31 cellular contexts compared by ENCODE assay signal in genomic region chr3:138383715-138384114, GRCh38. TPM values are rescaled to one million over a fixed set of nuclear protein-coding genes. Genes with fewer than 3 reads are reported as not detected.
DNase-seq lines count a peak whose midpoint lies in the region; ATAC-seq and TF ChIP-seq lines count a peak whose summit lies in the region.
"Had no signal": no experiment of that assay in that cellular context is flagged by ENCODE, and none has a peak within 500 bp of the region (broad histone marks: within the 10 kb centered on the region; RNA-seq: fewer than 3 reads in every experiment).

No MANE protein-coding gene starts in this region.

- H3K9me3 ChIP-seq in adrenal gland (replicated peaks in 1 of 3) (no peaks in the 10 kb centered on the region), subcutaneous abdominal adipose tissue (ENCODE audit: control insufficient read depth in 5 of 5, low read length in 5 of 5) (no peaks in the 10 kb centered on the region)
- H3K9me3 ChIP-seq: BLaER1, mucosa of descending colon, thoracic aorta had no signal

- no peaks in the 10 kb centered on the region for H3F3A ChIP-seq in GM23338 (replicated peaks; ENCODE audit: low read depth)

- H3K36me3 ChIP-seq in GM23338 (ENCODE audit: insufficient read depth) (no peaks in the 10 kb centered on the region), adrenal gland (replicated peaks in 1 of 2) (no peaks in the 10 kb centered on the region), subcutaneous abdominal adipose tissue (ENCODE audit: control insufficient read depth in 5 of 5, insufficient read depth in 5 of 5, low read length in 5 of 5) (peaks cover 0 to 12% (median under 1%) of the 10 kb centered on the region in 5 donors)
- H3K36me3 ChIP-seq: BLaER1, thoracic aorta had no signal

- WGBS in adrenal gland, 4 donors = 87 to 94% (median 90%) methylated on average over 3 of the region's 3 CpGs

- H3K27me3 ChIP-seq in GM23338 (ENCODE audit: insufficient read depth) (no peaks in the 10 kb centered on the region), adrenal gland (no peaks in the 10 kb centered on the region), dorsolateral prefrontal cortex (no peaks in the 10 kb centered on the region), subcutaneous abdominal adipose tissue (ENCODE audit: control insufficient read depth in 5 of 5, insufficient read depth in 4 of 5, low read length in 5 of 5) (no peaks in the 10 kb centered on the region)
- H3K27me3 ChIP-seq: BLaER1 had no signal

- no peaks in the 10 kb centered on the region for H3K27me3 Mint-ChIP-seq in GM23338 (ENCODE audit: insufficient read depth, low read depth, poor library complexity)

- H2AFZ ChIP-seq in GM23338 = no peak overlapping the region

- no peak for TF ChIP-seq POLR2A in adrenal gland (IDR thresholded peaks at IDR 0.05)

- H3K9ac ChIP-seq in subcutaneous abdominal adipose tissue (ENCODE audit: low read length in 5 of 5) = peak overlapping the region in 1 of 5 donors; percentile 49
- H3K9ac ChIP-seq: BLaER1 had no signal

- no peaks in the 10 kb centered on the region for H3K79me2 ChIP-seq in GM23338 (replicated peaks; ENCODE audit: insufficient read depth)

- peak overlapping the region; percentile 64; the same call in 1 of the 2 replicates for H3K27ac Mint-ChIP-seq in GM23338
- H3K27ac Mint-ChIP-seq: activated T-cell treated with anti-CD3 and anti-CD28 coated beads, Interleukin-2, amount 50 U/mL, for 72 hours; natural killer cell treated with Interleukin-12 subunit alpha and Interleukin-12 subunit beta and Interleukin-15 and Interleukin-18, amount 100 ng/mL, for 72 hours; stimulated activated naive B cell treated with anti-CD40 and anti-IgM and Interleukin-4, amounts not matched to agents 10 μg/mL and 1 μg/mL and 100 μg/mL, for 72 hours had no signal

- no peak for ATAC-seq in GM23338
- ATAC-seq in HG02852 (IDR thresholded peaks at IDR 0.05; ENCODE audit: unreplicated experiment) = no peak
- ATAC-seq in GM19023 (IDR thresholded peaks at IDR 0.05; ENCODE audit: unreplicated experiment) = no peak
- ATAC-seq: activated T-cell treated with anti-CD3 and anti-CD28 coated beads, Interleukin-2, amount 50 U/mL, for 72 hours; mucosa of descending colon; natural killer cell treated with Interleukin-12 subunit alpha and Interleukin-12 subunit beta and Interleukin-15 and Interleukin-18, amount 100 ng/mL, for 72 hours; PC-3; stimulated activated naive B cell treated with anti-CD40 and anti-IgM and Interleukin-4, amounts not matched to agents 10 μg/mL and 1 μg/mL and 100 μg/mL, for 72 hours had no signal

- H4K20me1 ChIP-seq in GM23338 (replicated peaks; ENCODE audit: insufficient read depth) = no peaks in the 10 kb centered on the region
- H4K20me1 ChIP-seq: BLaER1 had no signal

- TF ChIP-seq CTCF in GM23338 (conservative IDR thresholded peaks at IDR 0.05; ENCODE audit: low read depth in 2 of 2) = no peak
- TF ChIP-seq CTCF in adrenal gland (IDR thresholded peaks at IDR 0.05) = no peak
- TF ChIP-seq CTCF in dorsolateral prefrontal cortex (IDR thresholded peaks at IDR 0.05 in 54 of 56, conservative IDR thresholded peaks at IDR 0.05 in 2 of 56; ENCODE audit: low read depth in 1 of 56, partially characterized antibody in 56 of 56) = no peak

- peaks cover 3% of the 10 kb centered on the region; the same call in 2 of the 3 replicates for H3K9me3 Mint-ChIP-seq in GM23338
- H3K9me3 Mint-ChIP-seq: activated T-cell treated with anti-CD3 and anti-CD28 coated beads, Interleukin-2, amount 50 U/mL, for 72 hours; natural killer cell treated with Interleukin-12 subunit alpha and Interleukin-12 subunit beta and Interleukin-15 and Interleukin-18, amount 100 ng/mL, for 72 hours; stimulated activated naive B cell treated with anti-CD40 and anti-IgM and Interleukin-4, amounts not matched to agents 10 μg/mL and 1 μg/mL and 100 μg/mL, for 72 hours had no signal

- H3K4me2 ChIP-seq in GM23338 = no peak overlapping the region
- H3K4me2 ChIP-seq: BLaER1 had no signal

- H3K27ac ChIP-seq in GM23338 (ENCODE audit: low read depth) = no peak overlapping the region
- H3K27ac ChIP-seq in adrenal gland = peak overlapping the region in 3 of 5 donors; percentile 55 to 92 (median 68)
- peak overlapping the region in 50 of 59 donors; percentile 11 to 99 (median 93) for H3K27ac ChIP-seq in dorsolateral prefrontal cortex
- peak overlapping the region; percentile 91 for H3K27ac ChIP-seq in subcutaneous abdominal adipose tissue (ENCODE audit: low read depth, low read length)
- H3K27ac ChIP-seq: BLaER1, thoracic aorta had no signal

- H3K4me1 ChIP-seq in GM23338 (ENCODE audit: insufficient read depth) = no peaks in the 10 kb centered on the region
- peaks cover 29 to 33% of the 10 kb centered on the region in 2 donors for H3K4me1 ChIP-seq in adrenal gland (replicated peaks in 1 of 2)
- peaks cover 10 to 57% (median 46%) of the 10 kb centered on the region in 5 donors for H3K4me1 ChIP-seq in subcutaneous abdominal adipose tissue (ENCODE audit: control insufficient read depth in 5 of 5, insufficient read depth in 5 of 5, low read length in 5 of 5)
- H3K4me1 ChIP-seq: BLaER1 had no signal

- DNase-seq in GM23338 (ENCODE audit: low spot score) = no peak
- DNase-seq in adrenal gland = no peak
- no peak for DNase-seq in dorsolateral prefrontal cortex
- DNase-seq in activated gamma-delta T cell (lab: John Stamatoyannopoulos, UW) = no peak
- DNase-seq: activated CD4-positive, alpha-beta T cell treated with anti-CD3 and anti-CD28 coated beads, Interleukin-2, amount 50 U/mL, for 48 hours; activated CD4-positive, CD25-positive, alpha-beta regulatory T cell treated with anti-CD3 and anti-CD28 coated beads, Interleukin-2, amount 50 U/mL, for 72 hours; activated naive CD4-positive, alpha-beta T cell treated with Interleukin-2 at 50 U/mL for 16 hours; activated T-cell treated with anti-CD3 and anti-CD28 coated beads, Interleukin-2, amount 50 U/mL, for 72 hours; amygdala; cortex of kidney; EL; KG1; MM.1S; mucosa of descending colon; NCI-H1930; NCI-H524; NK-92 treated with Interleukin-12 subunit alpha and Interleukin-12 subunit beta, amount 100 ng/mL, for 24 hours; PC-3; stimulated activated naive B cell treated with anti-CD40 and anti-IgM and Interleukin-4, amounts not matched to agents 10 μg/mL and 1 μg/mL and 100 μg/mL, for 72 hours had no signal

- H3K4me3 Mint-ChIP-seq in GM23338 = no peak overlapping the region
- H3K4me3 Mint-ChIP-seq: activated T-cell treated with anti-CD3 and anti-CD28 coated beads, Interleukin-2, amount 50 U/mL, for 72 hours; natural killer cell treated with Interleukin-12 subunit alpha and Interleukin-12 subunit beta and Interleukin-15 and Interleukin-18, amount 100 ng/mL, for 72 hours; stimulated activated naive B cell treated with anti-CD40 and anti-IgM and Interleukin-4, amounts not matched to agents 10 μg/mL and 1 μg/mL and 100 μg/mL, for 72 hours had no signal

- H3K4me1 Mint-ChIP-seq in GM23338 = peaks cover 6% of the 10 kb centered on the region

- H3K4me3 ChIP-seq in GM23338 (no peak overlapping the region), adrenal gland (no peak overlapping the region), dorsolateral prefrontal cortex (no peak overlapping the region), subcutaneous abdominal adipose tissue (ENCODE audit: low read depth in 1 of 5, low read length in 5 of 5) (no peak overlapping the region)
- H3K4me3 ChIP-seq: BLaER1, lung, mucosa of descending colon, skin epidermis, thoracic aorta had no signal

- peaks cover 8% of the 10 kb centered on the region; the same call in 2 of the 3 replicates for H3K36me3 Mint-ChIP-seq in GM23338 (ENCODE audit: low read depth)
- H3K36me3 Mint-ChIP-seq: natural killer cell treated with Interleukin-12 subunit alpha and Interleukin-12 subunit beta and Interleukin-15 and Interleukin-18, amount 100 ng/mL, for 72 hours had no signal

- intact Hi-C loops in adrenal gland (cut with DNase I) (no loop called here), dorsolateral prefrontal cortex (cut with DNase I) (loop anchor here in 1 of 2 donors (2.0 to 5.0 kb wide), 2 partner anchors 35 to 51 kb away; partner anchors contain the start of gene MRAS)

- H3K9me2 ChIP-seq in GM23338 (ENCODE audit: insufficient read depth) = no peaks in the 10 kb centered on the region

TF ChIP-seq in GM23338, 12 proteins besides CTCF, POLR2A, EP300 and RAD21 (continues in another document):
- TF ChIP-seq ZNF114 (CRISPR knock-in tag; IDR thresholded peaks at IDR 0.05) (no peak), EZH2 (IDR thresholded peaks at IDR 0.05; ENCODE audit: low read depth, unreplicated experiment) (no peak), STAT1 (IDR thresholded peaks at IDR 0.05; ENCODE audit: unreplicated experiment) (no peak)

RNA-seq across cellular contexts. Expression of gene MRAS, which starts 35.3 kb away (rescaled TPM):
- 7.5 and 9.1 TPM in 2 replicates for total RNA-seq in GM23338 (2014; rRNA removed; shearing (Covaris generic))
- polyA plus RNA-seq in GM23338 (2016; fragmentation: Nextera tagmentation; extraction: Ambion mirVana) (10.0 and 10.2 TPM in 2 replicates), adrenal gland (100 to 1,000 TPM in 1 of 3 donors, 10 to 100 TPM in 2; 47.9 to 273 (median 60.0) TPM)
- total RNA-seq in adrenal gland (100 to 1,000 TPM in 5 of 8 donors, 10 to 100 TPM in 3; 52.5 to 337 (median 109) TPM), dorsolateral prefrontal cortex (100 to 1,000 TPM in 118 of 120 experiments, 10 to 100 TPM in 2; 92.4 to 559 (median 198) TPM)
- total RNA-seq: T-helper 2 cell treated with Interferon-gamma antibody and Interleukin-4, amounts not matched to agents 100 ng/mL and 5 ng/mL, for 36 hours had no signal

RNA-seq across cellular contexts. Expression of gene ESYT3, which starts 50.7 kb away (rescaled TPM):
- total RNA-seq in GM23338 (2014; rRNA removed; shearing (Covaris generic)) = 7.4 and 8.2 TPM in 2 replicates
- polyA plus RNA-seq in GM23338 (2016; fragmentation: Nextera tagmentation; extraction: Ambion mirVana) (3.5 TPM in 2 replicates), adrenal gland (1 to 10 TPM in 1 of 3 donors, under 1 TPM in 2; 0.16 to 1.2 (median 0.30) TPM)
- total RNA-seq in adrenal gland (under 1 TPM in 7 of 8 donors, not detected in 1; 0.14 to 0.30 (median 0.17) TPM), dorsolateral prefrontal cortex (10 to 100 TPM in 119 of 120 experiments, 1 to 10 TPM in 1; 9.6 to 48.4 (median 21.3) TPM)
- total RNA-seq: natural killer cell treated with Interleukin-12 subunit alpha and Interleukin-12 subunit beta and Interleukin-15 and Interleukin-18, amount 100 ng/mL, for 72 hours had no signal

RNA-seq across cellular contexts. Expression of gene NME9, which starts 54.1 kb away (rescaled TPM):
- total RNA-seq in GM23338 (2014; rRNA removed; shearing (Covaris generic)) = 0.14 TPM in 1 of 2 replicates, not detected in the other
- polyA plus RNA-seq in GM23338 (2016; fragmentation: Nextera tagmentation; extraction: Ambion mirVana) = 1.4 and 2.0 TPM in 2 replicates
- total RNA-seq in adrenal gland = 1 to 10 TPM in 2 of 8 donors, under 1 TPM in 1, not detected in 5; 0.46 to 1.9 (median 1.1) TPM
- 1 to 10 TPM in 1 of 3 donors, under 1 TPM in 2; 0.46 to 2.6 (median 0.77) TPM for polyA plus RNA-seq in adrenal gland
- 10 to 100 TPM in 117 of 120 experiments, 1 to 10 TPM in 3; 7.8 to 32.2 (median 17.3) TPM for total RNA-seq in dorsolateral prefrontal cortex
- total RNA-seq: H4; kidney epithelial cell; natural killer cell treated with Interleukin-12 subunit alpha and Interleukin-12 subunit beta and Interleukin-15 and Interleukin-18, amount 100 ng/mL, for 72 hours; osteocyte; T-helper 2 cell treated with Interferon-gamma antibody and Interleukin-4, amounts not matched to agents 100 ng/mL and 5 ng/mL, for 36 hours; thoracic aorta had no signal
